ENCODE assay signal across 17 cellular contexts in genomic region chr17:16091773-16092172, GRCh38.
DNase-seq lines count a peak whose midpoint lies in the region; ATAC-seq, FAIRE-seq and TF ChIP-seq lines count a peak whose summit lies in the region.
"Had no signal": no experiment of that assay in that cellular context is flagged by ENCODE, and none has a peak within 500 bp of the region (broad histone marks: within the 10 kb centered on the region; RNA-seq: fewer than 3 reads in every experiment).

No MANE protein-coding gene starts in this region.

- peaks cover 46% of the 10 kb centered on the region for H3K36me3 Mint-ChIP-seq in WTC11
- peaks cover 53% of the 10 kb centered on the region for H3K36me3 Mint-ChIP-seq in endodermal cell (ENCODE audit: low read depth)

- TF ChIP-seq POLR2A in HepG2 (IDR thresholded peaks at IDR 0.05; ENCODE audit: insufficient read depth in 1 of 2, low read depth in 2 of 2, low read length in 2 of 2) (no peak), right lobe of liver (IDR thresholded peaks at IDR 0.05) (no peak)

- H2AFZ ChIP-seq in HepG2 (ENCODE audit: low read length), result no peak overlapping the region

- H3K27ac Mint-ChIP-seq in WTC11 (peak overlapping the region; percentile 65; the same call in 1 of the 2 replicates), endodermal cell (no peak overlapping the region)

- ATAC-seq in HepG2, result no peak
- no peak for ATAC-seq in right lobe of liver
- ATAC-seq in WTC11, result peak; percentile 26; the same call in 1 of the 2 replicates
- ATAC-seq in HG03097 (IDR thresholded peaks at IDR 0.05; ENCODE audit: low FRiP score, unreplicated experiment), result no peak
- ATAC-seq in GM21529 (IDR thresholded peaks at IDR 0.05; ENCODE audit: unreplicated experiment), result no peak

- DNase-seq in HepG2 (ENCODE audit: low spot score), result no peak
- DNase-seq in right lobe of liver, result no peak
- no peak for DNase-seq in WTC11 (ENCODE audit: low spot score)
- DNase-seq in endodermal cell, result no peak
- no peak for DNase-seq in GM13977 (ENCODE audit: low spot score)
- no peak for DNase-seq in HEK293T (ENCODE audit: extremely low spot score)
- DNase-seq: C1 segment of cervical spinal cord, DMS 273 treated with DMSO at 0.1 percent for 48 hours, HCEC 1CT, Karpas-422, NCI-H1105 treated with DMSO at 0.1 percent for 48 hours, NCI-H187, NCI-H446, NCI-H69, RPMI8226 had no signal

- no peak overlapping the region for H3K4me3 Mint-ChIP-seq in WTC11
- no peak overlapping the region for H3K4me3 Mint-ChIP-seq in endodermal cell

- H3K9me3 Mint-ChIP-seq in WTC11, result peaks cover 19% of the 10 kb centered on the region
- H3K9me3 Mint-ChIP-seq in endodermal cell, result peaks cover 34% of the 10 kb centered on the region

- no peaks in the 10 kb centered on the region for H3K79me2 ChIP-seq in HepG2 (ENCODE audit: insufficient read depth, low read length)

- H3K9ac ChIP-seq in HepG2 (ENCODE audit: insufficient read depth, low read depth, low read length) (no peak overlapping the region), endodermal cell (ENCODE audit: extremely low read depth, low read length, poor library complexity, severe bottlenecking) (no peak overlapping the region)

- CTCF ChIA-PET in HepG2 (lab: Yijun Ruan, JAX; ENCODE audit: low intra/inter-chr PET ratio, low total read pairs) (no interaction called here), WTC11 (lab: Charles Lee) (no interaction called here), HEK293T (lab: Yijun Ruan, JAX) (no interaction called here)

- POLR2A ChIA-PET in HepG2 (lab: Yijun Ruan, JAX), result no interaction called here
- POLR2A ChIA-PET in WTC11 (lab: Charles Lee), result no interaction called here
- POLR2A ChIA-PET in HEK293T (lab: Yijun Ruan, JAX), result no interaction called here

- TF ChIP-seq RAD21 in HepG2 (CRISPR knock-in tag; IDR thresholded peaks at IDR 0.05), result no peak

- 93% methylated on average over 4 of the region's 4 CpGs for WGBS in HepG2 (ENCODE audit: low lambda C conversion rate)
- WGBS in right lobe of liver (ENCODE audit: insufficient coverage, low coverage, low lambda C conversion rate, missing lambda C conversion rate), result 95% methylated on average over 4 of the region's 4 CpGs
- WGBS in endodermal cell (ENCODE audit: insufficient coverage in 1 of 2, insufficient read length in 1 of 2), 2 experiments, result 60 to 98% methylated on average over 1 to 3 of the region's 4 CpGs

- no peaks in the 10 kb centered on the region for H3K27me3 ChIP-seq in HepG2 (ENCODE audit: control insufficient read depth in 1 of 2, insufficient read depth in 2 of 2, low read length in 2 of 2)
- H3K27me3 ChIP-seq in right lobe of liver, result no peaks in the 10 kb centered on the region
- H3K27me3 ChIP-seq in endodermal cell (ENCODE audit: control insufficient read depth, insufficient read depth, low read length, poor library complexity, severe bottlenecking), result no peaks in the 10 kb centered on the region

- H3K4me2 ChIP-seq in HepG2 (ENCODE audit: low read depth, low read length), result no peak overlapping the region

- in situ Hi-C loops in HepG2 (cut with HindIII; ENCODE audit: extremely low pct_ligation_motif_present, low pct_unique_long_range_greater_than_20kb), result loop anchor here (10.0 kb wide), 1 partner anchor 57 kb away; no protein-coding TSS in a partner anchor
- in situ Hi-C loops in GM13977 (cut with MboI; ENCODE audit: low pct_unique_long_range_greater_than_20kb, low sequenced_read_pairs, unreplicated experiment), result no loop called here

- H3K4me1 Mint-ChIP-seq in WTC11 (peaks cover 4% of the 10 kb centered on the region; the same call in 1 of the 2 replicates), endodermal cell (no peaks in the 10 kb centered on the region)

- H3K27me3 Mint-ChIP-seq in WTC11 (ENCODE audit: low read depth), result no peaks in the 10 kb centered on the region
- no peaks in the 10 kb centered on the region for H3K27me3 Mint-ChIP-seq in endodermal cell (ENCODE audit: insufficient read depth)

- intact Hi-C loops in HepG2 (cut with micrococcal nuclease; ENCODE audit: unreplicated experiment), result no loop called here
- intact Hi-C loops in right lobe of liver (cut with DNase I), result no loop called here

- H3K36me3 ChIP-seq in HepG2 (replicated peaks in 1 of 2; ENCODE audit: control insufficient read depth in 1 of 2, insufficient read depth in 2 of 2, low read length in 2 of 2), result peaks cover 6 to 42% of the 10 kb centered on the region in 2 experiments
- peaks cover 0 to 24% (median 4%) of the 10 kb centered on the region in 4 donors for H3K36me3 ChIP-seq in right lobe of liver
- peaks cover 76% of the 10 kb centered on the region for H3K36me3 ChIP-seq in endodermal cell (ENCODE audit: control insufficient read depth, insufficient read depth, low read length)

- no peaks in the 10 kb centered on the region for H3K9me3 ChIP-seq in HepG2 (ENCODE audit: low read length)
- no peaks in the 10 kb centered on the region for H3K9me3 ChIP-seq in right lobe of liver
- H3K9me3 ChIP-seq in endodermal cell (ENCODE audit: control insufficient read depth, low read length), result peaks cover 20% of the 10 kb centered on the region

- BruUV-seq in HepG2 (replicated peaks; lab: Mats Ljungman, UMichigan), result no TSS peak

- H3K4me1 ChIP-seq in HepG2 (ENCODE audit: insufficient read depth, low read length) (no peaks in the 10 kb centered on the region), right lobe of liver (no peaks in the 10 kb centered on the region), endodermal cell (ENCODE audit: control insufficient read depth, insufficient read depth, low read length) (no peaks in the 10 kb centered on the region)

- H3K4me3 ChIP-seq in HepG2 (replicated peaks in 1 of 3; ENCODE audit: insufficient read depth in 1 of 3, low read depth in 2 of 3, low read length in 3 of 3), result no peak overlapping the region
- no peak overlapping the region for H3K4me3 ChIP-seq in right lobe of liver
- no peak overlapping the region for H3K4me3 ChIP-seq in endodermal cell (ENCODE audit: low read length)

- H3K27ac ChIP-seq in HepG2 (ENCODE audit: extremely low read length, insufficient read depth, low read length) (no peak overlapping the region), right lobe of liver (no peak overlapping the region), endodermal cell (ENCODE audit: low read depth, low read length) (peak overlapping the region; percentile 18)

- TF ChIP-seq CTCF in HepG2 (CRISPR knock-in tag; IDR thresholded peaks at IDR 0.05) (no peak), right lobe of liver (IDR thresholded peaks at IDR 0.05) (no peak), WTC11 (IDR thresholded peaks at IDR 0.05) (no peak), endodermal cell (conservative IDR thresholded peaks at IDR 0.05) (no peak), GM13977 (IDR thresholded peaks at IDR 0.05; ENCODE audit: extremely low read depth, insufficient read depth, missing control alignments) (no peak)

- H4K20me1 ChIP-seq in HepG2 (ENCODE audit: insufficient read depth, low read length), result no peaks in the 10 kb centered on the region

- FAIRE-seq in HepG2 (lab: Jason Lieb, UNC), result no peak

- no peak for TF ChIP-seq EP300 in HepG2 (IDR thresholded peaks at IDR 0.05; ENCODE audit: low read depth in 2 of 2, low read length in 2 of 2)
- no peak for TF ChIP-seq EP300 in HepG2 (CRISPR knock-in tag; IDR thresholded peaks at IDR 0.05; ENCODE audit: borderline replicate concordance)

TF ChIP-seq in HepG2, 621 proteins besides CTCF, POLR2A, EP300 and RAD21:
- TF ChIP-seq ZFY (CRISPR knock-in tag; IDR thresholded peaks at IDR 0.05), result no peak
- TF ChIP-seq MAFK (conservative IDR thresholded peaks at IDR 0.05 in 1 of 2, IDR thresholded peaks at IDR 0.05 in 1 of 2; ENCODE audit: low read length in 2 of 2), result peak; percentile 36 to 57

TF ChIP-seq in WTC11, 78 proteins besides CTCF, POLR2A, EP300 and RAD21 (continues in another document):
- no peak for TF ChIP-seq ZNF232 (CRISPR knock-in tag; IDR thresholded peaks at IDR 0.05)
- no peak for TF ChIP-seq CREB1 (CRISPR knock-in tag; IDR thresholded peaks at IDR 0.05)
- TF ChIP-seq MXD4 (CRISPR knock-in tag; IDR thresholded peaks at IDR 0.05; ENCODE audit: borderline replicate concordance), result no peak
- no peak for TF ChIP-seq ATF2 (CRISPR knock-in tag; IDR thresholded peaks at IDR 0.05; ENCODE audit: borderline replicate concordance, low read depth)

TF ChIP-seq in HEK293T, 16 proteins besides CTCF, POLR2A, EP300 and RAD21:
- no peak for TF ChIP-seq ELF4 (IDR thresholded peaks at IDR 0.05)
- no peak for TF ChIP-seq L3MBTL2 (conservative IDR thresholded peaks at IDR 0.05)
- no peak for TF ChIP-seq CTBP1 (IDR thresholded peaks at IDR 0.05; ENCODE audit: borderline replicate concordance)
- no peak for TF ChIP-seq FOXK2 (IDR thresholded peaks at IDR 0.05)
- TF ChIP-seq SP1 (IDR thresholded peaks at IDR 0.05), result no peak
- TF ChIP-seq ARNT (IDR thresholded peaks at IDR 0.05), result no peak
- TF ChIP-seq PKNOX1 (IDR thresholded peaks at IDR 0.05), result no peak
- TF ChIP-seq ZNF384 (IDR thresholded peaks at IDR 0.05), result no peak
- TF ChIP-seq TARDBP (IDR thresholded peaks at IDR 0.05), result no peak
- TF ChIP-seq NFRKB (IDR thresholded peaks at IDR 0.05), result no peak
- no peak for TF ChIP-seq BHLHE40 (IDR thresholded peaks at IDR 0.05; ENCODE audit: borderline replicate concordance)
